In genomic region chr12:131948166-131948712, GRCh38 we compare ENCODE assay signal across 13 cellular contexts. TPM values are rescaled to one million over a fixed set of nuclear protein-coding genes. Genes with fewer than 3 reads are reported as not detected.
DNase-seq lines count a peak whose midpoint lies in the region.
"Had no signal": no experiment of that assay in that cellular context is flagged by ENCODE, and none has a peak within 500 bp of the region (broad histone marks: within the 10 kb centered on the region; RNA-seq: fewer than 3 reads in every experiment).

No MANE protein-coding gene starts in this region.

- peaks cover 0 to 15% (median 10%) of the 10 kb centered on the region in 5 donors for H3K36me3 ChIP-seq in subcutaneous abdominal adipose tissue (ENCODE audit: control insufficient read depth in 5 of 5, insufficient read depth in 5 of 5, low read length in 5 of 5)
- H3K36me3 ChIP-seq: cardiac muscle cell had no signal

- in situ Hi-C loops in G401 (cut with HindIII; ENCODE audit: low sequenced_read_pairs), result no loop called here

- H3K9me3 ChIP-seq in subcutaneous abdominal adipose tissue (ENCODE audit: control insufficient read depth in 5 of 5, low read length in 5 of 5), result no peaks in the 10 kb centered on the region

- H3K27me3 ChIP-seq in subcutaneous abdominal adipose tissue (ENCODE audit: control insufficient read depth in 5 of 5, insufficient read depth in 4 of 5, low read length in 5 of 5), result no peaks in the 10 kb centered on the region
- H3K27me3 ChIP-seq: cardiac muscle cell had no signal

- H3K27ac ChIP-seq in subcutaneous abdominal adipose tissue (ENCODE audit: low read depth, low read length), result peak overlapping the region; percentile 65
- H3K27ac ChIP-seq: cardiac muscle cell had no signal

- H3K4me3 ChIP-seq in subcutaneous abdominal adipose tissue (ENCODE audit: low read depth in 1 of 5, low read length in 5 of 5), result no peak overlapping the region
- H3K4me3 ChIP-seq: cardiac muscle cell had no signal

- DNase-seq in activated CD8-positive, alpha-beta memory T cell treated with anti-CD3 and anti-CD28 coated beads for 24 hours, result peak; percentile 50
- no peak for DNase-seq in activated CD8-positive, alpha-beta memory T cell treated with anti-CD3 and anti-CD28 coated beads, Interleukin-2, amount 50 U/mL, for 4 hours
- peak; percentile 37 for DNase-seq in activated CD8-positive, alpha-beta memory T cell treated with anti-CD3 and anti-CD28 coated beads, Interleukin-2, amount 50 U/mL, for 48 hours
- DNase-seq in islet precursor cell, result peak; percentile 37
- no peak for DNase-seq in A172 (ENCODE audit: low spot score)
- DNase-seq in G401 (ENCODE audit: low spot score), result no peak
- DNase-seq in NOMO-1 (lab: John Stamatoyannopoulos, UW; ENCODE audit: unreplicated experiment in 2 of 2), result no peak
- DNase-seq: ACHN; activated CD4-positive, alpha-beta T cell treated with anti-CD3 and anti-CD28 coated beads for 4 hours; NCI-H1436 treated with DMSO at 0.1 percent for 48 hours; retina had no signal

- no peak overlapping the region for H3K9ac ChIP-seq in subcutaneous abdominal adipose tissue (ENCODE audit: low read length in 5 of 5)

- H3K4me1 ChIP-seq in subcutaneous abdominal adipose tissue (ENCODE audit: control insufficient read depth in 5 of 5, insufficient read depth in 5 of 5, low read length in 5 of 5), result peaks cover 0 to 27% (median 20%) of the 10 kb centered on the region in 5 donors

RNA-seq across cellular contexts. Expression of gene EP400, which starts 1.5 kb away (rescaled TPM):
- total RNA-seq in A172 (2014; rRNA removed; shearing (Covaris generic)), result 6.6 and 6.8 TPM in 2 replicates
- 5.2 and 5.5 TPM in 2 replicates for total RNA-seq in G401 (2014; rRNA removed; shearing (Covaris generic))

RNA-seq across cellular contexts. Expression of gene PUS1, which starts 19.2 kb away (rescaled TPM):
- total RNA-seq in A172 (2014; rRNA removed; shearing (Covaris generic)), result 13.6 and 17.5 TPM in 2 replicates
- 44.6 and 61.3 TPM in 2 replicates for total RNA-seq in G401 (2014; rRNA removed; shearing (Covaris generic))

RNA-seq across cellular contexts. Expression of gene ULK1, which starts 53.8 kb away (rescaled TPM):
- 6.9 and 8.0 TPM in 2 replicates for total RNA-seq in A172 (2014; rRNA removed; shearing (Covaris generic))
- 2.3 and 11.1 TPM in 2 replicates for total RNA-seq in G401 (2014; rRNA removed; shearing (Covaris generic))

Comparison
In these comparisons a context has a peak if more than half of its experiments do, and no peak if none do; other contexts are left out.
1. DNase-seq: peak in activated CD8-positive, alpha-beta memory T cell treated with anti-CD3 and anti-CD28 coated beads for 24 hours (single experiment), activated CD8-positive, alpha-beta memory T cell treated with anti-CD3 and anti-CD28 coated beads, Interleukin-2, amount 50 U/mL, for 48 hours (single experiment) and islet precursor cell (single experiment); none in activated CD8-positive, alpha-beta memory T cell treated with anti-CD3 and anti-CD28 coated beads, Interleukin-2, amount 50 U/mL, for 4 hours (single experiment), A172 (single experiment), G401 (single experiment) and NOMO-1 (0 of 2).